ENCODE assay signal across 16 cellular contexts in the genomic region with DNA sequence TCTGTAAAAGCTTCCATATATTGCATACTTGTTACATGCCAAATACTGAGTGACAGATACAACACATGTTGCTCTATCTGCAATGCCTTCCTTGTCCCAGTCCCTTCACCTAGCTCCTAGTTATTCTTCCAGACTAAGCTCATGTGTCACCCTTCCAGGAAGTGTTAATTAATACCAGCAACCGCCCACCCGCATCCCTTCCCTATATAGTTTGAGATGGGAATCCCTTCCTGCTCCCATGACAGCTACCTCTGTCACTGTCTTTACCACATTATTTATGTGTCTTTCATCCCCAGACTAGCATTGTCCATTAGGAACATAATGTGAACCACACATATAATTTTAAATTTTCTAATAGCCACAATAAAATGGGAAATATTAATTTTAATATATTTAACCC. TPM values are rescaled to one million over a fixed set of nuclear protein-coding genes. Genes with fewer than 3 reads are reported as not detected.
DNase-seq lines count a peak whose midpoint lies in the region; ATAC-seq, FAIRE-seq and TF ChIP-seq lines count a peak whose summit lies in the region.
"Had no signal": no experiment of that assay in that cellular context is flagged by ENCODE, and none has a peak within 500 bp of the region (broad histone marks: within the 10 kb centered on the region; RNA-seq: fewer than 3 reads in every experiment).

No MANE protein-coding gene starts in this region.

- H3K36me3 ChIP-seq in HEK293 (ENCODE audit: control insufficient read depth in 2 of 2, insufficient read depth in 1 of 2, low read length in 2 of 2), result no peaks in the 10 kb centered on the region
- no peaks in the 10 kb centered on the region for H3K36me3 ChIP-seq in astrocyte (ENCODE audit: insufficient read depth, low read length)
- H3K36me3 ChIP-seq in aorta (ENCODE audit: control insufficient read depth in 1 of 2, insufficient read depth in 2 of 2, low read length in 1 of 2), result no peaks in the 10 kb centered on the region
- no peaks in the 10 kb centered on the region for H3K36me3 ChIP-seq in colonic mucosa
- H3K36me3 ChIP-seq: sigmoid colon had no signal

- peaks cover 2% of the 10 kb centered on the region for H3K9me3 Mint-ChIP-seq in astrocyte (ENCODE audit: unreplicated experiment)

- intact Hi-C loops in aorta (cut with DNase I) (no loop called here), colonic mucosa (cut with DNase I) (no loop called here)

- 88 to 92% methylated on average over 2 of the region's 2 CpGs for WGBS in aorta, 2 donors

- H3K9me3 ChIP-seq in HEK293 (ENCODE audit: control insufficient read depth, insufficient read depth, low read depth, low read length) (no peaks in the 10 kb centered on the region), astrocyte (ENCODE audit: insufficient read depth, low read depth, low read length) (no peaks in the 10 kb centered on the region), aorta (ENCODE audit: control insufficient read depth, low read length) (no peaks in the 10 kb centered on the region), colonic mucosa (no peaks in the 10 kb centered on the region)
- H3K9me3 ChIP-seq: body of pancreas, sigmoid colon had no signal

- H3K27ac Mint-ChIP-seq in astrocyte (ENCODE audit: unreplicated experiment), result peak overlapping the region; percentile 98

- H3K36me3 Mint-ChIP-seq in astrocyte (ENCODE audit: low read depth, unreplicated experiment), result no peaks in the 10 kb centered on the region

- H2AFZ ChIP-seq in astrocyte (ENCODE audit: low read depth, low read length), result no peak overlapping the region
- H2AFZ ChIP-seq: PC-9 had no signal

- peak; percentile 81 for DNase-seq in COLO668 (lab: John Stamatoyannopoulos, UW; ENCODE audit: unreplicated experiment)
- peak; percentile 27 for DNase-seq in astrocyte (ENCODE audit: low read depth)
- peak; percentile 13 for DNase-seq in myocyte (ENCODE audit: low read depth)
- DNase-seq in AG20443 (ENCODE audit: low spot score), result no peak
- DNase-seq in aorta, result no peak
- no peak for DNase-seq in colonic mucosa
- DNase-seq: activated naive CD4-positive, alpha-beta T cell treated with anti-CD3 and anti-CD28 coated beads, Interleukin-2, amount 50 U/mL, for 16 hours; DND-41; NCI-H526; stimulated activated CD4-positive, alpha-beta T cell treated with anti-CD3 and anti-CD28 coated beads, Interleukin-4, amount 100 ng/mL, for 1 hour had no signal

- no peaks in the 10 kb centered on the region for H4K20me1 ChIP-seq in astrocyte (ENCODE audit: insufficient read depth, low read length)

- no peak overlapping the region for H3K4me3 ChIP-seq in HEK293 (ENCODE audit: low read depth, low read length)
- no peak overlapping the region for H3K4me3 ChIP-seq in astrocyte (ENCODE audit: insufficient read depth, low read depth, low read length)
- H3K4me3 ChIP-seq in aorta (ENCODE audit: low read length in 2 of 2), result no peak overlapping the region
- H3K4me3 ChIP-seq in colonic mucosa, result no peak overlapping the region
- H3K4me3 ChIP-seq: body of pancreas, dorsolateral prefrontal cortex, PC-9, sigmoid colon had no signal

- no peaks in the 10 kb centered on the region for H3K79me2 ChIP-seq in astrocyte (ENCODE audit: insufficient read depth, low read length)

- CTCF ChIA-PET in HEK293 (lab: Yijun Ruan, JAX), result interaction anchor here (0.9 kb wide), 2 partner anchors 8 to 20 kb away, joined by 3 to 6 read pairs; no protein-coding TSS in a partner anchor

- no peak for TF ChIP-seq CTCF in HEK293 (tag by site-specific recombination; IDR thresholded peaks at IDR 0.05)
- TF ChIP-seq CTCF in astrocyte (IDR thresholded peaks at IDR 0.05; ENCODE audit: insufficient read depth, low read depth, low read length), result no peak
- no peak for TF ChIP-seq CTCF in colonic mucosa (IDR thresholded peaks at IDR 0.05)

- FAIRE-seq in astrocyte (lab: Jason Lieb, UNC), result no peak

- H3K27ac ChIP-seq in HEK293 (ENCODE audit: extremely low read depth, low read depth, low read length) (no peak overlapping the region), astrocyte (ENCODE audit: low read depth, low read length) (peak overlapping the region; percentile 49), aorta (ENCODE audit: low read depth in 1 of 2, low read length in 2 of 2) (no peak overlapping the region), colonic mucosa (no peak overlapping the region)
- H3K27ac ChIP-seq: dorsolateral prefrontal cortex, PC-9, sigmoid colon had no signal

- no peak overlapping the region for H3K4me2 ChIP-seq in astrocyte (ENCODE audit: low read length)
- H3K4me2 ChIP-seq: PC-9 had no signal

- ATAC-seq in HG02798 (IDR thresholded peaks at IDR 0.05; ENCODE audit: poor library complexity, unreplicated experiment) (no peak), aorta (ENCODE audit: low FRiP score) (no peak)

- no peak overlapping the region for H3K4me3 Mint-ChIP-seq in astrocyte (ENCODE audit: unreplicated experiment)

- no peak overlapping the region for H3K9ac ChIP-seq in astrocyte (ENCODE audit: low read length)
- no peak overlapping the region for H3K9ac ChIP-seq in colonic mucosa (ENCODE audit: low read depth in 2 of 2, low read length in 2 of 2)

- peaks cover 16% of the 10 kb centered on the region for H3K4me1 Mint-ChIP-seq in astrocyte (ENCODE audit: low read depth, unreplicated experiment)

- no peaks in the 10 kb centered on the region for H3K27me3 Mint-ChIP-seq in astrocyte (ENCODE audit: low read depth, unreplicated experiment)

- H3K27me3 ChIP-seq in astrocyte (ENCODE audit: insufficient read depth, low read length), result no peaks in the 10 kb centered on the region
- H3K27me3 ChIP-seq in aorta (ENCODE audit: control insufficient read depth in 1 of 2, insufficient read depth in 2 of 2, low read length in 1 of 2), result no peaks in the 10 kb centered on the region
- H3K27me3 ChIP-seq in colonic mucosa, result no peaks in the 10 kb centered on the region
- H3K27me3 ChIP-seq: body of pancreas, dorsolateral prefrontal cortex, sigmoid colon had no signal

- H3K4me1 ChIP-seq in HEK293 (ENCODE audit: control insufficient read depth, insufficient read depth, low read length), result no peaks in the 10 kb centered on the region
- H3K4me1 ChIP-seq in astrocyte (ENCODE audit: insufficient read depth, low read length), result peaks cover 4% of the 10 kb centered on the region
- peaks cover 0 to 10% of the 10 kb centered on the region in 2 donors for H3K4me1 ChIP-seq in aorta (ENCODE audit: control insufficient read depth in 1 of 2, insufficient read depth in 2 of 2, low read length in 2 of 2)
- no peaks in the 10 kb centered on the region for H3K4me1 ChIP-seq in colonic mucosa

- POLR2A ChIA-PET in HEK293 (lab: Yijun Ruan, JAX), result no interaction called here

TF ChIP-seq in HEK293, 187 proteins besides CTCF, POLR2A, EP300 and RAD21:
- TF ChIP-seq SCRT2 (tag by site-specific recombination; IDR thresholded peaks at IDR 0.05) (peak; percentile 60), INSM2 (tag by site-specific recombination; IDR thresholded peaks at IDR 0.05) (no peak)

RNA-seq across cellular contexts. Expression of gene FRY, which starts 49.5 kb away (rescaled TPM):
- total RNA-seq in astrocyte, result 4.6 and 5.3 TPM in 2 replicates
- total RNA-seq in myocyte, result 17.8 and 29.8 TPM in 2 replicates
- polyA plus RNA-seq in myocyte (2012), result 49.2 TPM
- total RNA-seq in aorta, result 100 to 1,000 TPM; 141 to 328 TPM
- 10 to 100 TPM; 24.8 to 49.3 TPM for polyA plus RNA-seq in aorta
- total RNA-seq in colonic mucosa, result 10 to 100 TPM in 1 of 2 donors, 1 to 10 TPM in 1; 7.0 to 19.9 TPM

Comparison
In these comparisons a context has a peak if more than half of its experiments do, and no peak if none do; other contexts are left out.
1. DNase-seq: peak in COLO668 (single experiment), astrocyte (single experiment) and myocyte (single experiment); none in AG20443 (single experiment), aorta (0 of 2) and colonic mucosa (single experiment).